Comparison of ENCODE assay signal across 28 cellular contexts in the genomic region with DNA sequence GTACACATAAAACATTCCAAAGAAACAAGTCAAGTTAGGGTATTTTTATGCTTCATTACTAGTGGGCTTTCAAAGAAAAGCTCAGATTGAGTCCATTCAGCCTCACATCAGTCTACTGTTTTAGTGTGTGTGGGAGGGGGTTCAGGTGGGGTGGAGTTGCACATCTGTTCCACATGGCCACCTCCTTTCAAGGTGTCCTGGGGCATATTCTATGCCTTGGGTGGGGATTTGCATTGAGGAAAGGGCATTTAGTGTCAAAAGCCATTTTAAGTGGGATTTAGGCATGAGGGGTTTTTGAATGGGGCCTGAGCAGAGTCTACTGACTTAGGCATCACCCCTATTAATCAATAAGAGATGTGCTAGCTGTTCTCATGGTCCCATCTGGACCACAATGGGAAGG.
"Had no signal": no experiment of that assay in that cellular context is flagged by ENCODE, and none has a peak within 500 bp of the region (broad histone marks: within the 10 kb centered on the region; RNA-seq: fewer than 3 reads in every experiment).

No MANE protein-coding gene starts in this region.

- H3K27me3 Mint-ChIP-seq: naive thymus-derived CD4-positive, alpha-beta T cell; progenitor cell of endocrine pancreas; stimulated activated naive B cell treated with anti-CD40 and anti-IgM and Interleukin-4, amounts not matched to agents 10 μg/mL and 1 μg/mL and 100 μg/mL, for 72 hours; stimulated activated naive CD8-positive, alpha-beta T cell treated with anti-CD3 and anti-CD28 coated beads, Interleukin-15, Interleukin-2, amounts not matched to agents 100 ng/mL and 50 ng/mL, for 24 hours had no signal

- H3K9me3 Mint-ChIP-seq: nephron; stimulated activated naive B cell treated with anti-CD40 and anti-IgM and Interleukin-4, amounts not matched to agents 10 μg/mL and 1 μg/mL and 100 μg/mL, for 72 hours had no signal

- H3K4me1 Mint-ChIP-seq: naive thymus-derived CD4-positive, alpha-beta T cell; natural killer cell; nephron; stimulated activated effector memory CD8-positive, alpha-beta T cell treated with anti-CD3 and anti-CD28 coated beads, Interleukin-12 subunit alpha, Interleukin-12 subunit beta, amount 100 ng/mL, for 72 hours; stimulated activated naive B cell treated with anti-CD40 and anti-IgM and Interleukin-4, amounts not matched to agents 10 μg/mL and 1 μg/mL and 100 μg/mL, for 72 hours had no signal

- H3K27ac ChIP-seq: ovary, parathyroid adenoma, psoas muscle, skin epidermis, spleen, stomach, thoracic aorta, thyroid gland, tibial nerve, upper lobe of left lung, vagina had no signal

- H2AFZ ChIP-seq: parathyroid adenoma had no signal

- H3K9ac ChIP-seq: parathyroid adenoma had no signal

- H3K36me3 ChIP-seq: ovary, spleen, stomach, thoracic aorta, thyroid gland, tibial nerve, upper lobe of left lung, vagina had no signal

- H3K4me3 Mint-ChIP-seq: naive thymus-derived CD4-positive, alpha-beta T cell; natural killer cell; nephron; stimulated activated effector memory CD8-positive, alpha-beta T cell treated with anti-CD3 and anti-CD28 coated beads, Interleukin-12 subunit alpha, Interleukin-12 subunit beta, amount 100 ng/mL, for 72 hours; stimulated activated naive B cell treated with anti-CD40 and anti-IgM and Interleukin-4, amounts not matched to agents 10 μg/mL and 1 μg/mL and 100 μg/mL, for 72 hours; stimulated activated naive CD8-positive, alpha-beta T cell treated with anti-CD3 and anti-CD28 coated beads, Interleukin-15, Interleukin-2, amounts not matched to agents 100 ng/mL and 50 ng/mL, for 24 hours had no signal

- H3K9me3 ChIP-seq: ovary, psoas muscle, spleen, stomach, thoracic aorta, thyroid gland, tibial nerve, upper lobe of left lung, vagina had no signal

- H3K27ac Mint-ChIP-seq: naive thymus-derived CD4-positive, alpha-beta T cell; natural killer cell; nephron; progenitor cell of endocrine pancreas; stimulated activated effector memory CD8-positive, alpha-beta T cell treated with anti-CD3 and anti-CD28 coated beads, Interleukin-12 subunit alpha, Interleukin-12 subunit beta, amount 100 ng/mL, for 72 hours; stimulated activated naive B cell treated with anti-CD40 and anti-IgM and Interleukin-4, amounts not matched to agents 10 μg/mL and 1 μg/mL and 100 μg/mL, for 72 hours; stimulated activated naive CD8-positive, alpha-beta T cell treated with anti-CD3 and anti-CD28 coated beads, Interleukin-15, Interleukin-2, amounts not matched to agents 100 ng/mL and 50 ng/mL, for 24 hours had no signal

- DNase-seq: naive thymus-derived CD4-positive, alpha-beta T cell; natural killer cell; occipital lobe; ovary; posterior cingulate gyrus; psoas muscle; right cardiac atrium; spleen; stimulated activated CD4-positive, alpha-beta T cell treated with anti-CD3 and anti-CD28 coated beads, Interleukin-12 subunit alpha, Interleukin-12 subunit beta, amount 100 ng/mL, for 4 hours; stimulated activated CD4-positive, alpha-beta T cell treated with anti-CD3 and anti-CD28 coated beads, Interleukin-1b, Interleukin-23, amount 100 ng/mL, for 48 hours; stimulated activated CD4-positive, alpha-beta T cell treated with anti-CD3 and anti-CD28 coated beads, Interleukin-4, amount 100 ng/mL, for 1 hour; stimulated activated naive B cell treated with anti-CD40 and anti-IgM and Interleukin-4, amounts not matched to agents 10 μg/mL and 1 μg/mL and 100 μg/mL, for 72 hours; stimulated activated naive CD4-positive, alpha-beta T cell treated with Interleukin-2 at 50 U/mL for 16 hours; stomach; thyroid gland; trophoblast cell; upper lobe of left lung had no signal

- ATAC-seq: naive thymus-derived CD4-positive, alpha-beta T cell; natural killer cell; psoas muscle; right cardiac atrium; sciatic nerve; stimulated activated effector memory CD8-positive, alpha-beta T cell treated with anti-CD3 and anti-CD28 coated beads, Interleukin-12 subunit alpha, Interleukin-12 subunit beta, amount 100 ng/mL, for 72 hours; stimulated activated naive B cell treated with anti-CD40 and anti-IgM and Interleukin-4, amounts not matched to agents 10 μg/mL and 1 μg/mL and 100 μg/mL, for 72 hours had no signal

- H3K36me3 Mint-ChIP-seq: naive thymus-derived CD4-positive, alpha-beta T cell; natural killer cell; stimulated activated effector memory CD8-positive, alpha-beta T cell treated with anti-CD3 and anti-CD28 coated beads, Interleukin-12 subunit alpha, Interleukin-12 subunit beta, amount 100 ng/mL, for 72 hours had no signal

- H3K4me3 ChIP-seq: ovary, psoas muscle, skin epidermis, smooth muscle cell, spleen, stomach, thoracic aorta, thyroid gland, tibial nerve, upper lobe of left lung, vagina had no signal

- H3K4me1 ChIP-seq: parathyroid adenoma, psoas muscle, spleen, thyroid gland, vagina had no signal

- H3K27me3 ChIP-seq: ovary, spleen, stomach, thyroid gland, tibial nerve, upper lobe of left lung, vagina had no signal

- H3K4me2 ChIP-seq: smooth muscle cell had no signal
